In the genomic region with DNA sequence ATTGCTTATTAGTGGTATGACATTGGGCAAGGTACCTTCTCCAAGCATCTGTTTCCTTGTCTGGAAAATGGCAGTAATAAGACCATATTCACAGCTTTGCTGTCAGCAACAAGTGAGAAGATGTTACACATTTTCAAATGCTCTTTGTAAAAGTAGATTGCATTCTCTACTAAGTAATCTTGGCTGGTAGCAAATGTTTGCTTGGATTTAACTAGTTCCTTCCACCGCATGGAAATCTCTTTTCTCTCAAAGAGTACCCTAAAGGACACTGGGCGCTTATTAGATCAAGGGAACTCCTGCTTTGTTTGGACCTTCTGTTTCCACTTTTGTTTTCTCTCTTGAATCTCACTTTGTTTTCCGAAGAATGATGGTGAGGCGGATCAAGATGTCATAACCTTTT, we compare ENCODE assay signal across 25 cellular contexts.
DNase-seq lines count a peak whose midpoint lies in the region; TF ChIP-seq lines count a peak whose summit lies in the region.
"Had no signal": no experiment of that assay in that cellular context is flagged by ENCODE, and none has a peak within 500 bp of the region (broad histone marks: within the 10 kb centered on the region; RNA-seq: fewer than 3 reads in every experiment).

No MANE protein-coding gene starts in this region.

- H3K9ac ChIP-seq in endodermal cell (ENCODE audit: extremely low read depth, low read length, poor library complexity, severe bottlenecking): no peak overlapping the region
- no peak overlapping the region for H3K9ac ChIP-seq in mesendoderm (ENCODE audit: low read length)
- H3K9ac ChIP-seq: BLaER1 treated with 17β-estradiol and CSF1 and Interleukin-3, amounts not matched to agents 10 nM and 100 nM had no signal

- H2BK15ac ChIP-seq in mesendoderm (replicated peaks; ENCODE audit: low read depth): peak overlapping the region; percentile 65

- no peak overlapping the region for H3K23ac ChIP-seq in mesendoderm (ENCODE audit: low read length)

- H3K27ac Mint-ChIP-seq in endodermal cell (no peak overlapping the region), CD14-positive monocyte (no peak overlapping the region)
- H3K27ac Mint-ChIP-seq in activated CD4-positive, alpha-beta memory T cell treated with anti-CD3 and anti-CD28 coated beads, Interleukin-2, amount 10 ng/mL, durations not matched to agents 7 days and 5 days: no peak overlapping the region
- H3K27ac Mint-ChIP-seq: B cell; CD4-positive, alpha-beta memory T cell; CD4-positive, CD25-positive, alpha-beta regulatory T cell; CD8-positive, alpha-beta memory T cell had no signal

- H3K27ac ChIP-seq in HEK293 (ENCODE audit: extremely low read depth, low read depth, low read length) (no peak overlapping the region; the same call in 1 of the 2 replicates), endodermal cell (ENCODE audit: low read depth, low read length) (no peak overlapping the region), mesendoderm (ENCODE audit: low read depth, low read length) (no peak overlapping the region), tibial artery (peak overlapping the region; percentile 73 to 75)
- H3K27ac ChIP-seq: 22Rv1; A549; BLaER1 treated with 17β-estradiol and CSF1 and Interleukin-3, amounts not matched to agents 10 nM and 100 nM; C4-2B had no signal

- no peaks in the 10 kb centered on the region for H3K36me3 Mint-ChIP-seq in endodermal cell (ENCODE audit: low read depth)
- H3K36me3 Mint-ChIP-seq in CD14-positive monocyte: no peaks in the 10 kb centered on the region
- H3K36me3 Mint-ChIP-seq in activated CD4-positive, alpha-beta memory T cell treated with anti-CD3 and anti-CD28 coated beads, Interleukin-2, amount 10 ng/mL, durations not matched to agents 7 days and 5 days (ENCODE audit: low read depth): no peaks in the 10 kb centered on the region
- H3K36me3 Mint-ChIP-seq: CD4-positive, CD25-positive, alpha-beta regulatory T cell had no signal

- no peak for TF ChIP-seq POLR2A in lower leg skin (IDR thresholded peaks at IDR 0.05)

- no peak overlapping the region for H4K8ac ChIP-seq in mesendoderm (ENCODE audit: low read depth, low read length)

- POLR2A ChIA-PET in HEK293 (lab: Yijun Ruan, JAX): no interaction called here
- POLR2A ChIA-PET in activated CD4-positive, alpha-beta memory T cell treated with anti-CD3 and anti-CD28 coated beads, Interleukin-2, amount 10 ng/mL, durations not matched to agents 7 days and 5 days (lab: Charles Lee): no interaction called here

- H3K4me2 ChIP-seq in mesendoderm (ENCODE audit: low read length): no peak overlapping the region
- H3K4me2 ChIP-seq: A549; BLaER1 treated with 17β-estradiol and CSF1 and Interleukin-3, amounts not matched to agents 10 nM and 100 nM had no signal

- TF ChIP-seq CTCF in HEK293 (tag by site-specific recombination; IDR thresholded peaks at IDR 0.05): no peak
- TF ChIP-seq CTCF in endodermal cell (conservative IDR thresholded peaks at IDR 0.05): no peak
- TF ChIP-seq CTCF in tibial artery (IDR thresholded peaks at IDR 0.05): no peak
- no peak for TF ChIP-seq CTCF in CD14-positive monocyte (IDR thresholded peaks at IDR 0.05)
- no peak for TF ChIP-seq CTCF in lower leg skin (IDR thresholded peaks at IDR 0.05)

- H3K36me3 ChIP-seq in HEK293 (ENCODE audit: control insufficient read depth in 2 of 2, insufficient read depth in 1 of 2, low read length in 2 of 2) (no peaks in the 10 kb centered on the region), endodermal cell (ENCODE audit: control insufficient read depth, insufficient read depth, low read length) (no peaks in the 10 kb centered on the region), mesendoderm (ENCODE audit: control insufficient read depth, insufficient read depth, low read length) (no peaks in the 10 kb centered on the region), tibial artery (no peaks in the 10 kb centered on the region)
- H3K36me3 ChIP-seq: BLaER1 treated with 17β-estradiol and CSF1 and Interleukin-3, amounts not matched to agents 10 nM and 100 nM had no signal

- no peak overlapping the region for H2AK5ac ChIP-seq in mesendoderm (ENCODE audit: low read length)

- no peak overlapping the region for H3K4ac ChIP-seq in mesendoderm (ENCODE audit: low read depth, low read length)

- intact Hi-C loops in tibial artery (cut with DNase I; ENCODE audit: low total_unique reads): no loop called here
- intact Hi-C loops in CD14-positive monocyte (cut with micrococcal nuclease): no loop called here
- intact Hi-C loops in lower leg skin (cut with DNase I; ENCODE audit: low total_unique reads): no loop called here

- no peak overlapping the region for H3K56ac ChIP-seq in mesendoderm (ENCODE audit: low read length)

- H3K4me3 Mint-ChIP-seq in endodermal cell: no peak overlapping the region
- no peak overlapping the region for H3K4me3 Mint-ChIP-seq in CD14-positive monocyte
- no peak overlapping the region for H3K4me3 Mint-ChIP-seq in activated CD4-positive, alpha-beta memory T cell treated with anti-CD3 and anti-CD28 coated beads, Interleukin-2, amount 10 ng/mL, durations not matched to agents 7 days and 5 days
- H3K4me3 Mint-ChIP-seq: B cell; CD4-positive, alpha-beta memory T cell; CD4-positive, CD25-positive, alpha-beta regulatory T cell; CD8-positive, alpha-beta memory T cell had no signal

- H4K5ac ChIP-seq in mesendoderm (ENCODE audit: low read length): no peak overlapping the region

- H3K79me2 ChIP-seq in mesendoderm (ENCODE audit: control insufficient read depth, insufficient read depth, low read length): no peaks in the 10 kb centered on the region

- H2BK5ac ChIP-seq in mesendoderm (ENCODE audit: low read length): no peak overlapping the region

- DNase-seq in endodermal cell: peak; percentile 17
- DNase-seq in mesendoderm: no peak
- no peak for DNase-seq in tibial artery
- DNase-seq in CD14-positive monocyte (ENCODE audit: low spot score): no peak
- DNase-seq in lower leg skin (ENCODE audit: low spot score in 2 of 2): no peak
- DNase-seq in activated CD4-positive, alpha-beta memory T cell treated with anti-CD3 and anti-CD28 coated beads, Interleukin-2, amount 10 ng/mL, durations not matched to agents 7 days and 5 days: no peak
- no peak for DNase-seq in dermis blood vessel endothelial cell
- DNase-seq: AML-193; CD4-positive, alpha-beta memory T cell; CD4-positive, CD25-positive, alpha-beta regulatory T cell; CD8-positive, alpha-beta memory T cell; COR-L47; DMS 273 treated with DMSO at 0.1 percent for 48 hours; DMS153; DMS53; DND-41; EL; GDM1 had no signal

- no peaks in the 10 kb centered on the region for H3K9me3 ChIP-seq in HEK293 (ENCODE audit: control insufficient read depth, insufficient read depth, low read depth, low read length)
- H3K9me3 ChIP-seq in endodermal cell (ENCODE audit: control insufficient read depth, low read length): peaks cover 13% of the 10 kb centered on the region
- H3K9me3 ChIP-seq in tibial artery: no peaks in the 10 kb centered on the region
- H3K9me3 ChIP-seq: A549; BLaER1 treated with 17β-estradiol and CSF1 and Interleukin-3, amounts not matched to agents 10 nM and 100 nM had no signal

- H3K4me1 Mint-ChIP-seq in endodermal cell (peaks cover 49% of the 10 kb centered on the region), CD14-positive monocyte (no peaks in the 10 kb centered on the region)
- no peaks in the 10 kb centered on the region for H3K4me1 Mint-ChIP-seq in activated CD4-positive, alpha-beta memory T cell treated with anti-CD3 and anti-CD28 coated beads, Interleukin-2, amount 10 ng/mL, durations not matched to agents 7 days and 5 days
- H3K4me1 Mint-ChIP-seq: B cell; CD4-positive, alpha-beta memory T cell; CD4-positive, CD25-positive, alpha-beta regulatory T cell; CD8-positive, alpha-beta memory T cell had no signal

- no peaks in the 10 kb centered on the region for H3K79me1 ChIP-seq in mesendoderm (ENCODE audit: low read length)

- H3K18ac ChIP-seq in mesendoderm (ENCODE audit: low read length): no peak overlapping the region

- 95 to 100% methylated on average over 4 of the region's 4 CpGs for WGBS in endodermal cell (ENCODE audit: insufficient coverage in 1 of 2, insufficient read length in 1 of 2), 2 experiments
- no CpG with 5 or more reads among the region's 4 CpGs for WGBS in mesendoderm (ENCODE audit: extremely low coverage, insufficient coverage, low lambda C conversion rate)
- 98 to 99% methylated on average over 4 of the region's 4 CpGs for WGBS in lower leg skin, 2 donors

- H3K9me3 Mint-ChIP-seq in endodermal cell (no peaks in the 10 kb centered on the region), CD14-positive monocyte (peaks cover 0 to 2% (median 0%) of the 10 kb centered on the region in 7 donors)
- peaks cover 2% of the 10 kb centered on the region for H3K9me3 Mint-ChIP-seq in activated CD4-positive, alpha-beta memory T cell treated with anti-CD3 and anti-CD28 coated beads, Interleukin-2, amount 10 ng/mL, durations not matched to agents 7 days and 5 days
- H3K9me3 Mint-ChIP-seq: CD4-positive, CD25-positive, alpha-beta regulatory T cell had no signal

- H3K27me3 Mint-ChIP-seq in endodermal cell (ENCODE audit: insufficient read depth) (peaks cover 2% of the 10 kb centered on the region), CD14-positive monocyte (ENCODE audit: low read depth in 3 of 3) (peaks cover 2% of the 10 kb centered on the region in 3 donors)
- H3K27me3 Mint-ChIP-seq in activated CD4-positive, alpha-beta memory T cell treated with anti-CD3 and anti-CD28 coated beads, Interleukin-2, amount 10 ng/mL, durations not matched to agents 7 days and 5 days: no peaks in the 10 kb centered on the region
- H3K27me3 Mint-ChIP-seq: CD4-positive, alpha-beta memory T cell; CD4-positive, CD25-positive, alpha-beta regulatory T cell; CD8-positive, alpha-beta memory T cell had no signal

- H3K4me3 ChIP-seq in HEK293 (ENCODE audit: low read depth, low read length): no peak overlapping the region
- H3K4me3 ChIP-seq in endodermal cell (ENCODE audit: low read length): no peak overlapping the region
- H3K4me3 ChIP-seq in mesendoderm (ENCODE audit: low read length): no peak overlapping the region
- H3K4me3 ChIP-seq in tibial artery: no peak overlapping the region
- no peak overlapping the region for H3K4me3 ChIP-seq in lower leg skin (ENCODE audit: low read depth, poor library complexity, severe bottlenecking)
- H3K4me3 ChIP-seq: A549; BLaER1 treated with 17β-estradiol and CSF1 and Interleukin-3, amounts not matched to agents 10 nM and 100 nM; GM12878 had no signal

- H2BK120ac ChIP-seq in mesendoderm (ENCODE audit: low read depth, low read length): no peak overlapping the region

- peaks cover 37% of the 10 kb centered on the region for H3K4me1 ChIP-seq in HEK293 (ENCODE audit: control insufficient read depth, insufficient read depth, low read length)
- peaks cover 19% of the 10 kb centered on the region for H3K4me1 ChIP-seq in endodermal cell (ENCODE audit: control insufficient read depth, insufficient read depth, low read length)
- H3K4me1 ChIP-seq in mesendoderm (ENCODE audit: control insufficient read depth, low read depth, low read length): peaks cover 17% of the 10 kb centered on the region
- H3K4me1 ChIP-seq in tibial artery: peaks cover 0 to 50% (median 22%) of the 10 kb centered on the region in 4 donors
- H3K4me1 ChIP-seq: BLaER1 treated with 17β-estradiol and CSF1 and Interleukin-3, amounts not matched to agents 10 nM and 100 nM had no signal

- CTCF ChIA-PET in HEK293 (lab: Yijun Ruan, JAX): no interaction called here
- CTCF ChIA-PET in activated CD4-positive, alpha-beta memory T cell treated with anti-CD3 and anti-CD28 coated beads, Interleukin-2, amount 10 ng/mL, durations not matched to agents 7 days and 5 days (lab: Charles Lee): no interaction called here

- no peaks in the 10 kb centered on the region for H3K27me3 ChIP-seq in endodermal cell (ENCODE audit: control insufficient read depth, insufficient read depth, low read length, poor library complexity, severe bottlenecking)
- no peaks in the 10 kb centered on the region for H3K27me3 ChIP-seq in mesendoderm (ENCODE audit: insufficient read depth, low read length, poor library complexity)
- H3K27me3 ChIP-seq in tibial artery: no peaks in the 10 kb centered on the region
- H3K27me3 ChIP-seq: BLaER1 treated with 17β-estradiol and CSF1 and Interleukin-3, amounts not matched to agents 10 nM and 100 nM had no signal

Comparison
In these comparisons a context has a peak if more than half of its experiments do, and no peak if none do; other contexts are left out.
1. H3K27ac ChIP-seq: peak in tibial artery (2 of 2); none in HEK293 (single experiment), endodermal cell (single experiment) and mesendoderm (single experiment).